Comparison of ENCODE assay signal across 7 cellular contexts in genomic region chr1:118247593-118247992, GRCh38.
A peak's percentile ranks its signal among the peaks of the same experiment; 100 is the strongest.
DNase-seq lines count a peak whose midpoint lies in the region; TF ChIP-seq lines count a peak whose summit lies in the region.

No MANE protein-coding gene starts in this region.

- no peaks in the 10 kb centered on the region for H3K9me3 ChIP-seq in parathyroid adenoma (ENCODE audit: control insufficient read depth, low read length)

- H3K4me3 ChIP-seq in parathyroid adenoma (ENCODE audit: low read depth, low read length) = no peak overlapping the region

- H3K27ac Mint-ChIP-seq in brain = no peak overlapping the region

- no peak overlapping the region for H3K27ac ChIP-seq in parathyroid adenoma

- no peaks in the 10 kb centered on the region for H3K36me3 Mint-ChIP-seq in brain

- H3K36me3 ChIP-seq in parathyroid adenoma (ENCODE audit: control insufficient read depth, insufficient read depth, low read length) = no peaks in the 10 kb centered on the region

- no peaks in the 10 kb centered on the region for H3K79me2 ChIP-seq in parathyroid adenoma

- H3K27me3 Mint-ChIP-seq in brain = peaks cover 4% of the 10 kb centered on the region

- H2AFZ ChIP-seq in parathyroid adenoma = no peak overlapping the region

- no peak overlapping the region for H3K4me3 Mint-ChIP-seq in brain

- H3K4me2 ChIP-seq in parathyroid adenoma (ENCODE audit: low read length) = no peak overlapping the region

- TF ChIP-seq CTCF in GM13976 (IDR thresholded peaks at IDR 0.05; ENCODE audit: borderline replicate concordance, control extremely low read depth, extremely low read depth, insufficient read depth, missing control alignments) = peak; percentile 24
- TF ChIP-seq CTCF in brain (conservative IDR thresholded peaks at IDR 0.05) = peak; percentile 30 to 56
- TF ChIP-seq CTCF in parathyroid adenoma (IDR thresholded peaks at IDR 0.05) = peak; percentile 30

- no peaks in the 10 kb centered on the region for H3K27me3 ChIP-seq in parathyroid adenoma (ENCODE audit: control insufficient read depth, insufficient read depth, low read length)

- H3K9ac ChIP-seq in parathyroid adenoma = no peak overlapping the region

- in situ Hi-C loops in GM13976 (cut with MboI; ENCODE audit: low sequenced_read_pairs, unreplicated experiment) = no loop called here

- no peaks in the 10 kb centered on the region for H3K4me1 ChIP-seq in parathyroid adenoma

- DNase-seq in GM13976 (ENCODE audit: low spot score) (no peak), NCI-H1105 treated with DMSO at 0.1 percent for 48 hours (lab: John Stamatoyannopoulos, UW) (peak; percentile 51), NCI-H446 treated with DMSO at 0.1 percent for 48 hours (lab: John Stamatoyannopoulos, UW) (no peak), DMS79 (lab: John Stamatoyannopoulos, UW) (no peak)
- DNase-seq in stimulated activated CD4-positive, alpha-beta T cell treated with anti-CD3 and anti-CD28 coated beads, Interleukin-4, amount 100 ng/mL, for 24 hours = no peak

- H3K9me3 Mint-ChIP-seq in brain = no peaks in the 10 kb centered on the region

- H3K4me1 Mint-ChIP-seq in brain = peaks cover 20% of the 10 kb centered on the region
